In genomic region chr11:120208012-120208441, GRCh38 we compare ENCODE assay signal across 1 cellular context.
TF ChIP-seq lines count a peak whose summit lies in the region.

No MANE protein-coding gene starts in this region.

TF ChIP-seq in IMR-90, 13 proteins besides CTCF, POLR2A, EP300 and RAD21 (continued from another document):
- TF ChIP-seq MAZ (IDR thresholded peaks at IDR 0.05; ENCODE audit: borderline replicate concordance, low read depth, low read length), result no peak
- TF ChIP-seq NFE2L2 (IDR thresholded peaks at IDR 0.05; ENCODE audit: low read depth, low read length), result no peak
- no peak for TF ChIP-seq RFX5 (IDR thresholded peaks at IDR 0.05; ENCODE audit: low read depth, low read length)
- no peak for TF ChIP-seq FOS (IDR thresholded peaks at IDR 0.05; ENCODE audit: low read depth, low read length)
TF ChIP-seq in IMR-90: peak in this region for 0.
